Comparison of ENCODE assay signal across 1 cellular context in genomic region chr2:174428214-174428613, GRCh38.
TF ChIP-seq lines count a peak whose summit lies in the region.

No MANE protein-coding gene starts in this region.

TF ChIP-seq in HepG2, 621 proteins besides CTCF, POLR2A, EP300 and RAD21 (continues in another document):
- TF ChIP-seq ZNF784 (CRISPR knock-in tag; IDR thresholded peaks at IDR 0.05; ENCODE audit: borderline replicate concordance) (no peak), HDAC2 (CRISPR knock-in tag; IDR thresholded peaks at IDR 0.05) (0 out of 2 replicates have a peak, but pooled peaks have one; percentile 32), ZNF747 (CRISPR knock-in tag; IDR thresholded peaks at IDR 0.05; ENCODE audit: borderline replicate concordance) (no peak), ZNF160 (CRISPR knock-in tag; IDR thresholded peaks at IDR 0.05) (no peak), HMG20A (CRISPR knock-in tag; IDR thresholded peaks at IDR 0.05; ENCODE audit: borderline replicate concordance) (peak; percentile 59; the same call in 1 of the 2 replicates), CREM (IDR thresholded peaks at IDR 0.05) (peak; percentile 41), CREM (CRISPR knock-in tag; IDR thresholded peaks at IDR 0.05) (no peak), CEBPG (CRISPR knock-in tag; IDR thresholded peaks at IDR 0.05) (0 out of 2 replicates have a peak, but pooled peaks have one; percentile 23), TRIM24 (CRISPR knock-in tag; IDR thresholded peaks at IDR 0.05) (no peak), ZBTB40 (IDR thresholded peaks at IDR 0.05) (no peak), ZBTB40 (CRISPR knock-in tag; IDR thresholded peaks at IDR 0.05) (no peak), NFIC (IDR thresholded peaks at IDR 0.05; ENCODE audit: low read length) (peak; percentile 59; the same call in 1 of the 2 replicates), ZNF841 (CRISPR knock-in tag; IDR thresholded peaks at IDR 0.05; ENCODE audit: borderline replicate concordance) (no peak), ZNF263 (CRISPR knock-in tag; IDR thresholded peaks at IDR 0.05) (no peak), ZNF251 (CRISPR knock-in tag; IDR thresholded peaks at IDR 0.05) (no peak), ZNF503 (CRISPR knock-in tag; IDR thresholded peaks at IDR 0.05) (0 out of 2 replicates have a peak, but pooled peaks have one; percentile 36), MTF1 (CRISPR knock-in tag; IDR thresholded peaks at IDR 0.05) (no peak), FOXP1 (IDR thresholded peaks at IDR 0.05) (no peak), FOXP1 (CRISPR knock-in tag; IDR thresholded peaks at IDR 0.05) (peak; percentile 82), ZBTB26 (CRISPR knock-in tag; IDR thresholded peaks at IDR 0.05; ENCODE audit: borderline replicate concordance) (no peak), ZNF34 (CRISPR knock-in tag; IDR thresholded peaks at IDR 0.05; ENCODE audit: borderline replicate concordance) (no peak), FOXA1 (IDR thresholded peaks at IDR 0.05) (peak; percentile 38; the same call in 1 of the 2 replicates), FOXA1 (CRISPR knock-in tag; IDR thresholded peaks at IDR 0.05) (peak; percentile 71), SRSF4 (IDR thresholded peaks at IDR 0.05; ENCODE audit: low read depth, low read length, poor library complexity, severe bottlenecking) (no peak), GRHL1 (CRISPR knock-in tag; conservative IDR thresholded peaks at IDR 0.05) (no peak), AHDC1 (CRISPR knock-in tag; IDR thresholded peaks at IDR 0.05; ENCODE audit: borderline replicate concordance) (peak; percentile 79; the same call in 1 of the 2 replicates), ZNF143 (CRISPR knock-in tag; IDR thresholded peaks at IDR 0.05) (no peak), ZNF552 (CRISPR knock-in tag; IDR thresholded peaks at IDR 0.05; ENCODE audit: borderline replicate concordance) (no peak), ZNF674 (CRISPR knock-in tag; IDR thresholded peaks at IDR 0.05; ENCODE audit: low read depth) (no peak), ZNF496 (CRISPR knock-in tag; IDR thresholded peaks at IDR 0.05; ENCODE audit: insufficient replicate concordance) (no peak), HMGA1 (CRISPR knock-in tag; conservative IDR thresholded peaks at IDR 0.05) (no peak), E2F2 (CRISPR knock-in tag; IDR thresholded peaks at IDR 0.05; ENCODE audit: borderline replicate concordance) (no peak), ZFP91 (CRISPR knock-in tag; IDR thresholded peaks at IDR 0.05; ENCODE audit: borderline replicate concordance) (no peak), KDM6A (CRISPR knock-in tag; IDR thresholded peaks at IDR 0.05; ENCODE audit: low read depth) (0 out of 2 replicates have a peak, but pooled peaks have one; percentile 33), SOX13 (IDR thresholded peaks at IDR 0.05) (no peak), SOX13 (CRISPR knock-in tag; conservative IDR thresholded peaks at IDR 0.05 in 1 of 2, IDR thresholded peaks at IDR 0.05 in 1 of 2) (peak in 1 of 2 experiments; percentile 76; a peak in 2 of 4 replicates)
